Comparison of ENCODE assay signal across 28 cellular contexts in the genomic region with DNA sequence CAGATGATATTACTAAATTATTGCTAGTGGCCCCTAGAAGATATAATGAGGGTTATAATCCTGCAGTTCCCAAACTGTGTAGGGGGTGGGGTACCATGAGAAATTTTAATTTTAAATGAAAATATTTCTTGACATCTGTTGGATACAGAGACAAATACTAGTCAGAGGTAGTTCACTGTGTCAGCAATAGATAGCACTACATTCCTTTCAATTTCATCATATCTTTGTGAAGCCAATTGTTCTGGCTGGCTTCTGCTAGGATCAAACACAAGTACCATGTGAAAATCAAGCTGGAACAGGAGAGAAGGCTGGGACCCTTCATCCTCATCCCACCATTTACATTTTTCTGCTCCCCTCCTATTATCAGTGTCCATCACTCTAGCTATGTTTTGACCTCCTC.
"Had no signal": no experiment of that assay in that cellular context is flagged by ENCODE, and none has a peak within 500 bp of the region (broad histone marks: within the 10 kb centered on the region; RNA-seq: fewer than 3 reads in every experiment).

No MANE protein-coding gene starts in this region.

- H3K36me3 ChIP-seq: cardiac muscle cell, heart right ventricle, left lung, thoracic aorta, uterus had no signal

- H3K4me3 ChIP-seq: body of pancreas, cardiac muscle cell, coronary artery, dorsolateral prefrontal cortex, heart right ventricle, left lung, thoracic aorta, uterus had no signal

- H3K9me3 ChIP-seq: body of pancreas, heart right ventricle, left lung, thoracic aorta, uterus had no signal

- H3K27ac ChIP-seq: body of pancreas, cardiac muscle cell, coronary artery, dorsolateral prefrontal cortex, heart right ventricle, left lung, thoracic aorta, uterus had no signal

- H3K4me1 ChIP-seq: body of pancreas, heart right ventricle, left lung, uterus had no signal

- ATAC-seq: activated naive CD8-positive, alpha-beta T cell treated with anti-CD3 and anti-CD28 coated beads, Interleukin-2, amount 50 U/mL, for 24 hours; activated T-helper 17 cell treated with anti-CD3 and anti-CD28 coated beads, Interleukin-2, amount 50 U/mL, for 72 hours; body of pancreas; heart right ventricle; left lung; right cardiac atrium had no signal

- H3K27me3 ChIP-seq: body of pancreas, cardiac muscle cell, heart right ventricle, left lung, uterus had no signal

- DNase-seq: activated CD4-positive, alpha-beta memory T cell treated with anti-CD3 and anti-CD28 coated beads, Interleukin-2, amount 10 ng/mL, durations not matched to agents 7 days and 5 days; activated CD4-positive, alpha-beta T cell treated with anti-CD3 and anti-CD28 coated beads, Interleukin-2, amount 10 ng/mL, durations not matched to agents 24 days and 14 days; activated CD4-positive, CD25-positive, alpha-beta regulatory T cell treated with anti-CD3 and anti-CD28 coated beads, Interleukin-2, amount 50 U/mL, for 72 hours; activated CD8-positive, alpha-beta memory T cell treated with anti-CD3 and anti-CD28 coated beads, Interleukin-2, amount 50 U/mL, for 48 hours; activated gamma-delta T cell treated with Interleukin-2 at 50 U/mL for 16 hours; activated naive CD8-positive, alpha-beta T cell treated with anti-CD3 and anti-CD28 coated beads, Interleukin-2, amount 50 U/mL, for 24 hours; activated T-cell treated with anti-CD3 and anti-CD28 coated beads, Interleukin-2, amount 50 U/mL, for 24 hours; anterior cingulate cortex; body of pancreas; cerebellar nuclear complex; dorsolateral prefrontal cortex; effector memory CD4-positive, alpha-beta T cell; erythroblast; foreskin melanocyte; heart right ventricle; kidney glomerular epithelial cell; left lung; posterior cingulate gyrus; right cardiac atrium; stimulated activated CD4-positive, alpha-beta T cell treated with anti-CD3 and anti-CD28 coated beads, Interleukin-2, amount 100 ng/mL, for 48 hours; stimulated activated naive CD4-positive, alpha-beta T cell treated with Interleukin-2 at 50 U/mL for 16 hours; SW 1271; T1000; uterus had no signal
